ENCODE assay signal across 29 cellular contexts in the genomic region with DNA sequence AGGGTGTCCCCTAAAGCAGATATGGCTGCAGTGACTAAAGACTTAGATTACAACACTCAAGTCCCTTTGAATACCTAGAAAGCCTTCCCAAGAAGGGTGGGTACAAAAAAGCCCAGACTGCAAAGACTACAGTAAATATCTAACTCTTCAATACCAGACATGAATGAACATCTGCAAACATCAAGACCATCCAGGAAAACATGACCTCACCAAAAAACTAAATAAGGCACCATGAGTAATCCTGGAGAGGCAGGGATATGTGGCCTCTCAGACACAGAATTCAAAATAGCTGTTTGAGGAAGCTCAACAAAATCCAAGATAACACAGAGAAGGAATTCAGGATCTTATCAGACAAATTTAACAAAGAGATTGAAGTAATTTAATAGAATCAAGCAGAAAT.
A peak's percentile ranks its signal among the peaks of the same experiment; 100 is the strongest.
DNase-seq lines count a peak whose midpoint lies in the region; ATAC-seq, FAIRE-seq and TF ChIP-seq lines count a peak whose summit lies in the region.
"Had no signal": no experiment of that assay in that cellular context is flagged by ENCODE, and none has a peak within 500 bp of the region (broad histone marks: within the 10 kb centered on the region; RNA-seq: fewer than 3 reads in every experiment).

No MANE protein-coding gene starts in this region.

- no peak for TF ChIP-seq CTCF in heart right ventricle (IDR thresholded peaks at IDR 0.05)
- no peak for TF ChIP-seq CTCF in endodermal cell (conservative IDR thresholded peaks at IDR 0.05)

- H3K36me3 ChIP-seq in heart right ventricle (no peaks in the 10 kb centered on the region), endodermal cell (ENCODE audit: control insufficient read depth, insufficient read depth, low read length) (no peaks in the 10 kb centered on the region)
- H3K36me3 ChIP-seq: lower lobe of right lung had no signal

- no peaks in the 10 kb centered on the region for H3K36me3 Mint-ChIP-seq in endodermal cell (ENCODE audit: low read depth)
- H3K36me3 Mint-ChIP-seq: natural killer cell treated with Interleukin-12 subunit alpha and Interleukin-12 subunit beta and Interleukin-15 and Interleukin-18, amount 100 ng/mL, for 72 hours; stimulated activated memory B cell treated with anti-CD40 and anti-IgM and Interleukin-4, amounts not matched to agents 10 μg/mL and 1 μg/mL and 100 μg/mL, for 72 hours; type B pancreatic cell had no signal

- H3K27me3 ChIP-seq in heart right ventricle, result peaks cover 0 to 4% (median 0%) of the 10 kb centered on the region in 7 donors
- H3K27me3 ChIP-seq in endodermal cell (ENCODE audit: control insufficient read depth, insufficient read depth, low read length, poor library complexity, severe bottlenecking), result no peaks in the 10 kb centered on the region

- H3K4me1 ChIP-seq in heart right ventricle, result peaks cover 0 to 21% (median 6%) of the 10 kb centered on the region in 9 donors
- H3K4me1 ChIP-seq in endodermal cell (ENCODE audit: control insufficient read depth, insufficient read depth, low read length), result peaks cover 10% of the 10 kb centered on the region
- H3K4me1 ChIP-seq: lower lobe of right lung had no signal

- no peak for TF ChIP-seq POLR2A in GM12891 (IDR thresholded peaks at IDR 0.05; ENCODE audit: low read depth, low read length)

- H3K27ac ChIP-seq in heart right ventricle (peak overlapping the region in 4 of 10 donors; percentile 26 to 58 (median 38)), endodermal cell (ENCODE audit: low read depth, low read length) (no peak overlapping the region)
- H3K27ac ChIP-seq: lower lobe of right lung, SK-N-MC had no signal

- no peak for FAIRE-seq in GM12891 (lab: Jason Lieb, UNC)
- FAIRE-seq: endothelial cell of umbilical vein, GM12878 had no signal

- no peaks in the 10 kb centered on the region for H3K9me3 Mint-ChIP-seq in endodermal cell

- peaks cover 0 to 28% (median 0%) of the 10 kb centered on the region in 11 donors for H3K9me3 ChIP-seq in heart right ventricle
- peaks cover 22% of the 10 kb centered on the region for H3K9me3 ChIP-seq in endodermal cell (ENCODE audit: control insufficient read depth, low read length)
- H3K9me3 ChIP-seq: lower lobe of right lung had no signal

- peaks cover 26% of the 10 kb centered on the region for H3K27me3 Mint-ChIP-seq in endodermal cell (ENCODE audit: insufficient read depth)

- no peak overlapping the region for H3K4me3 Mint-ChIP-seq in endodermal cell
- H3K4me3 Mint-ChIP-seq: activated B cell treated with CpG ODN at 0.5 μM for 24 hours; brain; CD4-positive, alpha-beta T cell; natural killer cell treated with Interleukin-12 subunit alpha and Interleukin-12 subunit beta and Interleukin-15 and Interleukin-18, amount 100 ng/mL, for 72 hours; stimulated activated memory B cell treated with anti-CD40 and anti-IgM and Interleukin-4, amounts not matched to agents 10 μg/mL and 1 μg/mL and 100 μg/mL, for 72 hours; T-helper 1 cell treated with Interleukin-12 subunit alpha and Interleukin-12 subunit beta and Interleukin-4 antibody, amounts not matched to agents 30 μg/mL and 1 μg/mL, for 36 hours; type B pancreatic cell had no signal

- no peak overlapping the region for H3K9ac ChIP-seq in endodermal cell (ENCODE audit: extremely low read depth, low read length, poor library complexity, severe bottlenecking)

- H3K4me3 ChIP-seq in heart right ventricle (no peak overlapping the region), endodermal cell (ENCODE audit: low read length) (peak overlapping the region; percentile 21)
- H3K4me3 ChIP-seq: GM12878, lower lobe of right lung, SK-N-MC had no signal

- H3K4me1 Mint-ChIP-seq in endodermal cell, result peaks cover 9% of the 10 kb centered on the region
- H3K4me1 Mint-ChIP-seq: activated B cell treated with CpG ODN at 0.5 μM for 24 hours; stimulated activated memory B cell treated with anti-CD40 and anti-IgM and Interleukin-4, amounts not matched to agents 10 μg/mL and 1 μg/mL and 100 μg/mL, for 72 hours had no signal

- ATAC-seq in heart right ventricle (peak in 5 of 8 donors; percentile 39 to 91 (median 56)), Right ventricle myocardium superior (ENCODE audit: poor library complexity) (no peak), HG03280 (IDR thresholded peaks at IDR 0.05; ENCODE audit: unreplicated experiment) (no peak), HG02759 (IDR thresholded peaks at IDR 0.05; ENCODE audit: unreplicated experiment) (no peak)
- ATAC-seq: GM12878; lower lobe of right lung; natural killer cell treated with Interleukin-12 subunit alpha and Interleukin-12 subunit beta and Interleukin-15 and Interleukin-18, amount 100 ng/mL, for 72 hours; stimulated activated memory B cell treated with anti-CD40 and anti-IgM and Interleukin-4, amounts not matched to agents 10 μg/mL and 1 μg/mL and 100 μg/mL, for 72 hours had no signal

- DNase-seq in heart right ventricle (no peak), Right ventricle myocardium superior (no peak), endodermal cell (no peak), kidney tubule cell (ENCODE audit: low spot score) (peak; percentile 12), SKM-1 treated with dmso at 0.1 percent for 144 hours (lab: John Stamatoyannopoulos, UW; ENCODE audit: unreplicated experiment) (no peak), GM12891 (ENCODE audit: insufficient read length, low spot score) (no peak)
- DNase-seq: 8988T; activated B cell treated with CpG ODN at 0.5 μM for 24 hours; activated naive CD4-positive, alpha-beta T cell; activated T-cell treated with anti-CD3 and anti-CD28 coated beads, Interleukin-2, amount 50 U/mL, for 48 hours; AML-193; CD4-positive, alpha-beta T cell; foreskin melanocyte; kidney glomerular epithelial cell; lower lobe of right lung; MV-4-11; NCI-H1436; NCI-H2081; NCI-H524 treated with DMSO at 0.1 percent for 48 hours had no signal

- no peak overlapping the region for H3K27ac Mint-ChIP-seq in endodermal cell
- H3K27ac Mint-ChIP-seq: activated B cell treated with CpG ODN at 0.5 μM for 24 hours; brain; CD4-positive, alpha-beta T cell; natural killer cell treated with Interleukin-12 subunit alpha and Interleukin-12 subunit beta and Interleukin-15 and Interleukin-18, amount 100 ng/mL, for 72 hours; stimulated activated memory B cell treated with anti-CD40 and anti-IgM and Interleukin-4, amounts not matched to agents 10 μg/mL and 1 μg/mL and 100 μg/mL, for 72 hours; T-helper 1 cell treated with Interleukin-12 subunit alpha and Interleukin-12 subunit beta and Interleukin-4 antibody, amounts not matched to agents 30 μg/mL and 1 μg/mL, for 36 hours; type B pancreatic cell had no signal

- intact Hi-C loops in heart right ventricle (cut with DNase I) (no loop called here), Right ventricle myocardium superior (cut with DNase I) (no loop called here)

TF ChIP-seq in GM12891, 5 proteins besides CTCF, POLR2A, EP300 and RAD21:
- TF ChIP-seq TAF1 (IDR thresholded peaks at IDR 0.05; ENCODE audit: low read depth, low read length) (no peak), POLR2AphosphoS5 (IDR thresholded peaks at IDR 0.05; ENCODE audit: low read depth, low read length) (no peak), POU2F2 (IDR thresholded peaks at IDR 0.05; ENCODE audit: low read depth, low read length) (no peak), SPI1 (IDR thresholded peaks at IDR 0.05; ENCODE audit: low read depth, low read length) (no peak), PAX5 (IDR thresholded peaks at IDR 0.05; ENCODE audit: insufficient read depth, low read length, severe bottlenecking) (no peak)

Comparison
In these comparisons a context has a peak if more than half of its experiments do, and no peak if none do; other contexts are left out.
1. ATAC-seq: peak in heart right ventricle (5 of 8); none in Right ventricle myocardium superior (single experiment), HG03280 (single experiment) and HG02759 (single experiment).